ENCODE assay signal across 18 cellular contexts in genomic region chr5:127299678-127300077, GRCh38. TPM values are rescaled to one million over a fixed set of nuclear protein-coding genes. Genes with fewer than 3 reads are reported as not detected.
A peak's percentile ranks its signal among the peaks of the same experiment; 100 is the strongest.
DNase-seq lines count a peak whose midpoint lies in the region; ATAC-seq and TF ChIP-seq lines count a peak whose summit lies in the region.
"Had no signal": no experiment of that assay in that cellular context is flagged by ENCODE, and none has a peak within 500 bp of the region (broad histone marks: within the 10 kb centered on the region; RNA-seq: fewer than 3 reads in every experiment).

No MANE protein-coding gene starts in this region.

- H3K4me3 ChIP-seq in left ventricle myocardium inferior (no peak overlapping the region), right atrium auricular region (no peak overlapping the region)
- H3K4me3 ChIP-seq: esophagus squamous epithelium, lung, MG63, skin epidermis had no signal

- H3K27ac ChIP-seq in left ventricle myocardium inferior (replicated peaks) (no peak overlapping the region), right atrium auricular region (no peak overlapping the region)
- H3K27ac ChIP-seq: esophagus squamous epithelium had no signal

- intact Hi-C loops in left ventricle myocardium inferior (cut with micrococcal nuclease), result loop anchor here (10.0 kb wide), 1 partner anchor 145 kb away; no protein-coding TSS in a partner anchor

- H3K4me1 ChIP-seq in left ventricle myocardium inferior (no peaks in the 10 kb centered on the region), right atrium auricular region (no peaks in the 10 kb centered on the region)
- H3K4me1 ChIP-seq: esophagus squamous epithelium had no signal

- ATAC-seq in GM19324 (IDR thresholded peaks at IDR 0.05; ENCODE audit: low FRiP score, unreplicated experiment) (no peak), GM19351 (IDR thresholded peaks at IDR 0.05; ENCODE audit: unreplicated experiment) (no peak)
- ATAC-seq: stimulated activated naive CD8-positive, alpha-beta T cell treated with anti-CD3 and anti-CD28 coated beads, Interleukin-15, amount 100 ng/mL, for 72 hours had no signal

- H3K9me3 ChIP-seq in left ventricle myocardium inferior (replicated peaks) (no peaks in the 10 kb centered on the region), right atrium auricular region (no peaks in the 10 kb centered on the region)
- H3K9me3 ChIP-seq: esophagus squamous epithelium, MG63 had no signal

- H3K36me3 ChIP-seq in left ventricle myocardium inferior, result no peaks in the 10 kb centered on the region
- no peaks in the 10 kb centered on the region for H3K36me3 ChIP-seq in right atrium auricular region
- H3K36me3 ChIP-seq: esophagus squamous epithelium, MG63 had no signal

- TF ChIP-seq CTCF in left ventricle myocardium inferior (IDR thresholded peaks at IDR 0.05; ENCODE audit: borderline replicate concordance) (peak; percentile 12), right atrium auricular region (IDR thresholded peaks at IDR 0.05) (no peak)

- DNase-seq in left ventricle myocardium inferior, result no peak
- no peak for DNase-seq in right atrium auricular region (ENCODE audit: low spot score)
- DNase-seq in SW480 (ENCODE audit: low spot score), result peak; percentile 41
- DNase-seq in hippocampal formation (lab: John Stamatoyannopoulos, UW), result peak; percentile 31 to 76
- no peak for DNase-seq in epidermal melanocyte (ENCODE audit: insufficient read length, low spot score)
- DNase-seq in stimulated activated CD8-positive, alpha-beta memory T cell treated with anti-CD3 and anti-CD28 coated beads, Interleukin-4, amount 100 ng/mL, for 48 hours, result no peak
- DNase-seq: activated CD4-positive, alpha-beta T cell treated with anti-CD3 and anti-CD28 coated beads for 48 hours; activated T-cell treated with anti-CD3 and anti-CD28 coated beads, Interleukin-2, amount 50 U/mL, for 48 hours; cortex of kidney; esophagus squamous epithelium; MG63; NCI-H2171 treated with DMSO at 0.1 percent for 48 hours; stimulated activated naive CD8-positive, alpha-beta T cell treated with anti-CD3 and anti-CD28 coated beads, Interleukin-15, amount 100 ng/mL, for 72 hours; T-helper 1 cell had no signal

- H3K27me3 ChIP-seq in left ventricle myocardium inferior (ENCODE audit: low read depth), result peaks cover 40% of the 10 kb centered on the region
- no peaks in the 10 kb centered on the region for H3K27me3 ChIP-seq in right atrium auricular region

RNA-seq across cellular contexts. Expression of gene MEGF10, which starts 9.1 kb away (rescaled TPM):
- total RNA-seq in left ventricle myocardium inferior, result 0.47 TPM
- 1 to 10 TPM in 1 of 2 donors, under 1 TPM in 1; 0.71 to 3.0 TPM for total RNA-seq in right atrium auricular region

Comparison
In these comparisons a context has a peak if more than half of its experiments do, and no peak if none do; other contexts are left out.
1. DNase-seq: peak in SW480 (single experiment) and hippocampal formation (2 of 2); none in left ventricle myocardium inferior (single experiment), right atrium auricular region (single experiment), epidermal melanocyte (single experiment) and stimulated activated CD8-positive, alpha-beta memory T cell treated with anti-CD3 and anti-CD28 coated beads, Interleukin-4, amount 100 ng/mL, for 48 hours (single experiment).